23 cellular contexts compared by ENCODE assay signal in genomic region chr2:138323382-138324067, GRCh38.
"Had no signal": no experiment of that assay in that cellular context is flagged by ENCODE, and none has a peak within 500 bp of the region (broad histone marks: within the 10 kb centered on the region; RNA-seq: fewer than 3 reads in every experiment).

No MANE protein-coding gene starts in this region.

- H3K27ac Mint-ChIP-seq: activated CD8-positive, alpha-beta T cell treated with anti-CD3 and anti-CD28 coated beads, Interleukin-2, amount 10 ng/mL, durations not matched to agents 7 days and 5 days; activated naive CD4-positive, alpha-beta T cell treated with anti-CD3 and anti-CD28 coated beads, Interleukin-2, amount 50 U/mL, for 24 hours; naive thymus-derived CD4-positive, alpha-beta T cell had no signal

- H3K9me3 Mint-ChIP-seq: activated naive CD4-positive, alpha-beta T cell treated with anti-CD3 and anti-CD28 coated beads, Interleukin-2, amount 50 U/mL, for 24 hours; neural crest cell had no signal

- DNase-seq: activated CD4-positive, alpha-beta T cell treated with anti-CD3 and anti-CD28 coated beads, Interleukin-2, amount 50 U/mL, for 1 hour; activated CD8-positive, alpha-beta T cell treated with anti-CD3 and anti-CD28 coated beads, Interleukin-2, amount 10 ng/mL, durations not matched to agents 7 days and 5 days; activated gamma-delta T cell treated with Interleukin-2 at 50 U/mL for 16 hours; activated T-cell treated with anti-CD3 and anti-CD28 coated beads, Interleukin-2, amount 50 U/mL, for 1 hour; aorta; brain microvascular endothelial cell; effector memory CD4-positive, alpha-beta T cell; foreskin melanocyte; left lung; naive thymus-derived CD4-positive, alpha-beta T cell; occipital lobe; posterior cingulate gyrus; small intestine; stimulated activated naive CD4-positive, alpha-beta T cell treated with Interleukin-2 at 50 U/mL for 16 hours; substantia nigra; T-helper 2 cell; thyroid gland had no signal

- H3K27ac ChIP-seq: brain microvascular endothelial cell, left lung, thyroid gland had no signal

- H3K4me3 Mint-ChIP-seq: activated CD8-positive, alpha-beta T cell treated with anti-CD3 and anti-CD28 coated beads, Interleukin-2, amount 10 ng/mL, durations not matched to agents 7 days and 5 days; activated naive CD4-positive, alpha-beta T cell treated with anti-CD3 and anti-CD28 coated beads, Interleukin-2, amount 50 U/mL, for 24 hours; central memory CD8-positive, alpha-beta T cell; naive thymus-derived CD4-positive, alpha-beta T cell; neural crest cell had no signal

- H3K4me1 Mint-ChIP-seq: activated naive CD4-positive, alpha-beta T cell treated with anti-CD3 and anti-CD28 coated beads, Interleukin-2, amount 50 U/mL, for 24 hours; central memory CD8-positive, alpha-beta T cell; naive thymus-derived CD4-positive, alpha-beta T cell had no signal

- H3K36me3 Mint-ChIP-seq: activated naive CD4-positive, alpha-beta T cell treated with anti-CD3 and anti-CD28 coated beads, Interleukin-2, amount 50 U/mL, for 24 hours; naive thymus-derived CD4-positive, alpha-beta T cell had no signal

- H3K9me3 ChIP-seq: left lung, thyroid gland had no signal

- H3K27me3 ChIP-seq: brain microvascular endothelial cell, left lung, thyroid gland had no signal

- H3K4me1 ChIP-seq: left lung, thyroid gland had no signal

- H3K4me3 ChIP-seq: left lung, lung, thyroid gland had no signal

- H3K27me3 Mint-ChIP-seq: activated naive CD4-positive, alpha-beta T cell treated with anti-CD3 and anti-CD28 coated beads, Interleukin-2, amount 50 U/mL, for 24 hours; central memory CD8-positive, alpha-beta T cell had no signal

- ATAC-seq: activated CD4-positive, CD25-positive, alpha-beta regulatory T cell treated with anti-CD3 and anti-CD28 coated beads, Interleukin-2, amount 50 U/mL, for 24 hours; activated CD8-positive, alpha-beta T cell treated with anti-CD3 and anti-CD28 coated beads, Interleukin-2, amount 10 ng/mL, durations not matched to agents 7 days and 5 days; left lung; naive thymus-derived CD4-positive, alpha-beta T cell; sciatic nerve had no signal

- H3K36me3 ChIP-seq: brain microvascular endothelial cell, left lung, thyroid gland had no signal
